1 cellular context compared by ENCODE assay signal in genomic region chr1:169586067-169586394, GRCh38.
A peak's percentile ranks its signal among the peaks of the same experiment; 100 is the strongest.
TF ChIP-seq lines count a peak whose summit lies in the region.

No MANE protein-coding gene starts in this region.

TF ChIP-seq in H1, 55 proteins besides CTCF, POLR2A, EP300 and RAD21:
- TF ChIP-seq, protein P1, sequence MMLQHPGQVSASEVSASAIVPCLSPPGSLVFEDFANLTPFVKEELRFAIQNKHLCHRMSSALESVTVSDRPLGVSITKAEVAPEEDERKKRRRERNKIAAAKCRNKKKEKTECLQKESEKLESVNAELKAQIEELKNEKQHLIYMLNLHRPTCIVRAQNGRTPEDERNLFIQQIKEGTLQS (IDR thresholded peaks at IDR 0.05; ENCODE audit: insufficient read depth, low read depth, low read length) = no peak
- TF ChIP-seq SUZ12 (IDR thresholded peaks at IDR 0.05; ENCODE audit: low read length) (no peak), KDM4A (IDR thresholded peaks at IDR 0.05; ENCODE audit: low read depth, low read length, severe bottlenecking) (peak; percentile 33), RFX5 (IDR thresholded peaks at IDR 0.05; ENCODE audit: borderline replicate concordance, low read depth, low read length) (no peak), TBP (IDR thresholded peaks at IDR 0.05; ENCODE audit: low read depth, low read length) (no peak)
